1 cellular context compared by ENCODE assay signal in the genomic region with DNA sequence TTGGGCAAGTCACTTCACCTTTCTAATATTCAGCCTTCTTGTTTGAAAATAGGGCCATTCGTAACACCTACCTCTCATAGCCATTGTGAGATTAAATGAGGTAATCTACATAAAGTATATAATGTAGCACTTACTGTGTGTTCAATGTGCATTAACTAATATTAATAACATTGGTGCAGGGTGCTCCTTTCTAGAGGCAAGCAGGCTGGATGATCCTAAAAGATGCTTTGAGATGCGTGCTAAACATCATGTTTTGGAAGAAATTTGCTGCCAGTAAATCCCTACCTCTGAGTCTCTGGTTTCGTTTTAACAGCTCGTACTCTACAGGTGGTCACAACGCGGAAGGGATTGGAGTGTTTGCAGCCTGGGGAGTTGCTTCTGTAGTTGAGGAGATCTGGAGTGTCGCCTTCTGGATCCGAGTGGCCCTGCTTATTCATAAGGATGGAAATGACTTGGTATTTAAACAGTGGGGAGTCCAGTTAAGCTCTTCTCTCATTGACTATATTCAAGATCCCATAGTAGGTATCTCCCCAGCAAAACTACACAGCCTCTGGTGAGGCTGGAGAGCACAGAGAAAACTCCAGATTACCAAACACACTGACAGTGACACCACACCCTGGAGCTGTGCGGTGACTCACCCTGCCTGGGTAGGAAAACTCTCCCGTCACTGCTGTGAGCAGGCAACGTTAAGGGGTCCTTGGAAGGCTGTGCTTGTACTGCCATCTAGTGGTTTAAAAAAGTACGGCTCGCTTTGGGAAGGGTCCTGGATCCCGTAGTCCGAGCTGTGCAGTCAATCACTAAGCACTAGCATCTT.
A peak's percentile ranks its signal among the peaks of the same experiment; 100 is the strongest.
TF ChIP-seq lines count a peak whose summit lies in the region.

No MANE protein-coding gene starts in this region.

TF ChIP-seq in K562, 482 proteins besides CTCF, POLR2A, EP300 and RAD21 (continued from another document and continues in another):
- TF ChIP-seq, protein P1, sequence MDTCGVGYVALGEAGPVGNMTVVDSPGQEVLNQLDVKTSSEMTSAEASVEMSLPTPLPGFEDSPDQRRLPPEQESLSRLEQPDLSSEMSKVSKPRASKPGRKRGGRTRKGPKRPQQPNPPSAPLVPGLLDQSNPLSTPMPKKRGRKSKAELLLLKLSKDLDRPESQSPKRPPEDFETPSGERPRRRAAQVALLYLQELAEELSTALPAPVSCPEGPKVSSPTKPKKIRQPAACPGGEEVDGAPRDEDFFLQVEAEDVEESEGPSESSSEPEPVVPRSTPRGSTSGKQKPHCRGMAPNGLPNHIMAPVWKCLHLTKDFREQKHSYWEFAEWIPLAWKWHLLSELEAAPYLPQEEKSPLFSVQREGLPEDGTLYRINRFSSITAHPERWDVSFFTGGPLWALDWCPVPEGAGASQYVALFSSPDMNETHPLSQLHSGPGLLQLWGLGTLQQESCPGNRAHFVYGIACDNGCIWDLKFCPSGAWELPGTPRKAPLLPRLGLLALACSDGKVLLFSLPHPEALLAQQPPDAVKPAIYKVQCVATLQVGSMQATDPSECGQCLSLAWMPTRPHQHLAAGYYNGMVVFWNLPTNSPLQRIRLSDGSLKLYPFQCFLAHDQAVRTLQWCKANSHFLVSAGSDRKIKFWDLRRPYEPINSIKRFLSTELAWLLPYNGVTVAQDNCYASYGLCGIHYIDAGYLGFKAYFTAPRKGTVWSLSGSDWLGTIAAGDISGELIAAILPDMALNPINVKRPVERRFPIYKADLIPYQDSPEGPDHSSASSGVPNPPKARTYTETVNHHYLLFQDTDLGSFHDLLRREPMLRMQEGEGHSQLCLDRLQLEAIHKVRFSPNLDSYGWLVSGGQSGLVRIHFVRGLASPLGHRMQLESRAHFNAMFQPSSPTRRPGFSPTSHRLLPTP (IDR thresholded peaks at IDR 0.05; ENCODE audit: borderline replicate concordance, extremely low read depth, insufficient read length) = no peak
- no peak for TF ChIP-seq TAL1 (IDR thresholded peaks at IDR 0.05)
- TF ChIP-seq SMARCA4 (IDR thresholded peaks at IDR 0.05) = peak; percentile 52; the same call in 1 of the 2 replicates
- TF ChIP-seq, protein P2, sequence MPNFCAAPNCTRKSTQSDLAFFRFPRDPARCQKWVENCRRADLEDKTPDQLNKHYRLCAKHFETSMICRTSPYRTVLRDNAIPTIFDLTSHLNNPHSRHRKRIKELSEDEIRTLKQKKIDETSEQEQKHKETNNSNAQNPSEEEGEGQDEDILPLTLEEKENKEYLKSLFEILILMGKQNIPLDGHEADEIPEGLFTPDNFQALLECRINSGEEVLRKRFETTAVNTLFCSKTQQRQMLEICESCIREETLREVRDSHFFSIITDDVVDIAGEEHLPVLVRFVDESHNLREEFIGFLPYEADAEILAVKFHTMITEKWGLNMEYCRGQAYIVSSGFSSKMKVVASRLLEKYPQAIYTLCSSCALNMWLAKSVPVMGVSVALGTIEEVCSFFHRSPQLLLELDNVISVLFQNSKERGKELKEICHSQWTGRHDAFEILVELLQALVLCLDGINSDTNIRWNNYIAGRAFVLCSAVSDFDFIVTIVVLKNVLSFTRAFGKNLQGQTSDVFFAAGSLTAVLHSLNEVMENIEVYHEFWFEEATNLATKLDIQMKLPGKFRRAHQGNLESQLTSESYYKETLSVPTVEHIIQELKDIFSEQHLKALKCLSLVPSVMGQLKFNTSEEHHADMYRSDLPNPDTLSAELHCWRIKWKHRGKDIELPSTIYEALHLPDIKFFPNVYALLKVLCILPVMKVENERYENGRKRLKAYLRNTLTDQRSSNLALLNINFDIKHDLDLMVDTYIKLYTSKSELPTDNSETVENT (CRISPR knock-in tag; IDR thresholded peaks at IDR 0.05) = no peak
- TF ChIP-seq, protein P3, sequence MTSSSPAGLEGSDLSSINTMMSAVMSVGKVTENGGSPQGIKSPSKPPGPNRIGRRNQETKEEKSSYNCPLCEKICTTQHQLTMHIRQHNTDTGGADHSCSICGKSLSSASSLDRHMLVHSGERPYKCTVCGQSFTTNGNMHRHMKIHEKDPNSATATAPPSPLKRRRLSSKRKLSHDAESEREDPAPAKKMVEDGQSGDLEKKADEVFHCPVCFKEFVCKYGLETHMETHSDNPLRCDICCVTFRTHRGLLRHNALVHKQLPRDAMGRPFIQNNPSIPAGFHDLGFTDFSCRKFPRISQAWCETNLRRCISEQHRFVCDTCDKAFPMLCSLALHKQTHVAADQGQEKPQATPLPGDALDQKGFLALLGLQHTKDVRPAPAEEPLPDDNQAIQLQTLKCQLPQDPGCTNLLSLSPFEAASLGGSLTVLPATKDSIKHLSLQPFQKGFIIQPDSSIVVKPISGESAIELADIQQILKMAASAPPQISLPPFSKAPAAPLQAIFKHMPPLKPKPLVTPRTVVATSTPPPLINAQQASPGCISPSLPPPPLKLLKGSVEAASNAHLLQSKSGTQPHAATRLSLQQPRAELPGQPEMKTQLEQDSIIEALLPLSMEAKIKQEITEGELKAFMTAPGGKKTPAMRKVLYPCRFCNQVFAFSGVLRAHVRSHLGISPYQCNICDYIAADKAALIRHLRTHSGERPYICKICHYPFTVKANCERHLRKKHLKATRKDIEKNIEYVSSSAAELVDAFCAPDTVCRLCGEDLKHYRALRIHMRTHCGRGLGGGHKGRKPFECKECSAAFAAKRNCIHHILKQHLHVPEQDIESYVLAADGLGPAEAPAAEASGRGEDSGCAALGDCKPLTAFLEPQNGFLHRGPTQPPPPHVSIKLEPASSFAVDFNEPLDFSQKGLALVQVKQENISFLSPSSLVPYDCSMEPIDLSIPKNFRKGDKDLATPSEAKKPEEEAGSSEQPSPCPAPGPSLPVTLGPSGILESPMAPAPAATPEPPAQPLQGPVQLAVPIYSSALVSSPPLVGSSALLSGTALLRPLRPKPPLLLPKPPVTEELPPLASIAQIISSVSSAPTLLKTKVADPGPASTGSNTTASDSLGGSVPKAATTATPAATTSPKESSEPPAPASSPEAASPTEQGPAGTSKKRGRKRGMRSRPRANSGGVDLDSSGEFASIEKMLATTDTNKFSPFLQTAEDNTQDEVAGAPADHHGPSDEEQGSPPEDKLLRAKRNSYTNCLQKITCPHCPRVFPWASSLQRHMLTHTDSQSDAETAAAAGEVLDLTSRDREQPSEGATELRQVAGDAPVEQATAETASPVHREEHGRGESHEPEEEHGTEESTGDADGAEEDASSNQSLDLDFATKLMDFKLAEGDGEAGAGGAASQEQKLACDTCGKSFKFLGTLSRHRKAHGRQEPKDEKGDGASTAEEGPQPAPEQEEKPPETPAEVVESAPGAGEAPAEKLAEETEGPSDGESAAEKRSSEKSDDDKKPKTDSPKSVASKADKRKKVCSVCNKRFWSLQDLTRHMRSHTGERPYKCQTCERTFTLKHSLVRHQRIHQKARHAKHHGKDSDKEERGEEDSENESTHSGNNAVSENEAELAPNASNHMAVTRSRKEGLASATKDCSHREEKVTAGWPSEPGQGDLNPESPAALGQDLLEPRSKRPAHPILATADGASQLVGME (CRISPR knock-in tag; IDR thresholded peaks at IDR 0.05) = no peak
- no peak for TF ChIP-seq HIVEP1 (CRISPR knock-in tag; IDR thresholded peaks at IDR 0.05)
- no peak for TF ChIP-seq BRD4 (IDR thresholded peaks at IDR 0.05)
- peak; percentile 79 for TF ChIP-seq ATF7 (IDR thresholded peaks at IDR 0.05)
- TF ChIP-seq ZC3H11A (IDR thresholded peaks at IDR 0.05; ENCODE audit: low read depth, low read length) = peak; percentile 34; the same call in 1 of the 2 replicates
- TF ChIP-seq ZBTB17 (CRISPR knock-in tag; IDR thresholded peaks at IDR 0.05) = no peak
- peak; percentile 98 for TF ChIP-seq FOSL1 (tag; conservative IDR thresholded peaks at IDR 0.05)
- TF ChIP-seq DACH1 (IDR thresholded peaks at IDR 0.05; ENCODE audit: partially characterized antibody) = no peak
- TF ChIP-seq MXI1 (IDR thresholded peaks at IDR 0.05; ENCODE audit: low read depth, low read length) = no peak
- TF ChIP-seq ATF1 (CRISPR knock-in tag; IDR thresholded peaks at IDR 0.05) = no peak
- peak; percentile 80 for TF ChIP-seq ATF1 (tag; IDR thresholded peaks at IDR 0.05)
- TF ChIP-seq, protein P4, sequence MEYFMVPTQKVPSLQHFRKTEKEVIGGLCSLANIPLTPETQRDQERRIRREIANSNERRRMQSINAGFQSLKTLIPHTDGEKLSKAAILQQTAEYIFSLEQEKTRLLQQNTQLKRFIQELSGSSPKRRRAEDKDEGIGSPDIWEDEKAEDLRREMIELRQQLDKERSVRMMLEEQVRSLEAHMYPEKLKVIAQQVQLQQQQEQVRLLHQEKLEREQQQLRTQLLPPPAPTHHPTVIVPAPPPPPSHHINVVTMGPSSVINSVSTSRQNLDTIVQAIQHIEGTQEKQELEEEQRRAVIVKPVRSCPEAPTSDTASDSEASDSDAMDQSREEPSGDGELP (CRISPR knock-in tag; IDR thresholded peaks at IDR 0.05; ENCODE audit: borderline replicate concordance) = peak; percentile 75; the same call in 1 of the 2 replicates
- TF ChIP-seq, protein P5, sequence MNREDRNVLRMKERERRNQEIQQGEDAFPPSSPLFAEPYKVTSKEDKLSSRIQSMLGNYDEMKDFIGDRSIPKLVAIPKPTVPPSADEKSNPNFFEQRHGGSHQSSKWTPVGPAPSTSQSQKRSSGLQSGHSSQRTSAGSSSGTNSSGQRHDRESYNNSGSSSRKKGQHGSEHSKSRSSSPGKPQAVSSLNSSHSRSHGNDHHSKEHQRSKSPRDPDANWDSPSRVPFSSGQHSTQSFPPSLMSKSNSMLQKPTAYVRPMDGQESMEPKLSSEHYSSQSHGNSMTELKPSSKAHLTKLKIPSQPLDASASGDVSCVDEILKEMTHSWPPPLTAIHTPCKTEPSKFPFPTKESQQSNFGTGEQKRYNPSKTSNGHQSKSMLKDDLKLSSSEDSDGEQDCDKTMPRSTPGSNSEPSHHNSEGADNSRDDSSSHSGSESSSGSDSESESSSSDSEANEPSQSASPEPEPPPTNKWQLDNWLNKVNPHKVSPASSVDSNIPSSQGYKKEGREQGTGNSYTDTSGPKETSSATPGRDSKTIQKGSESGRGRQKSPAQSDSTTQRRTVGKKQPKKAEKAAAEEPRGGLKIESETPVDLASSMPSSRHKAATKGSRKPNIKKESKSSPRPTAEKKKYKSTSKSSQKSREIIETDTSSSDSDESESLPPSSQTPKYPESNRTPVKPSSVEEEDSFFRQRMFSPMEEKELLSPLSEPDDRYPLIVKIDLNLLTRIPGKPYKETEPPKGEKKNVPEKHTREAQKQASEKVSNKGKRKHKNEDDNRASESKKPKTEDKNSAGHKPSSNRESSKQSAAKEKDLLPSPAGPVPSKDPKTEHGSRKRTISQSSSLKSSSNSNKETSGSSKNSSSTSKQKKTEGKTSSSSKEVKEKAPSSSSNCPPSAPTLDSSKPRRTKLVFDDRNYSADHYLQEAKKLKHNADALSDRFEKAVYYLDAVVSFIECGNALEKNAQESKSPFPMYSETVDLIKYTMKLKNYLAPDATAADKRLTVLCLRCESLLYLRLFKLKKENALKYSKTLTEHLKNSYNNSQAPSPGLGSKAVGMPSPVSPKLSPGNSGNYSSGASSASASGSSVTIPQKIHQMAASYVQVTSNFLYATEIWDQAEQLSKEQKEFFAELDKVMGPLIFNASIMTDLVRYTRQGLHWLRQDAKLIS (CRISPR knock-in tag; IDR thresholded peaks at IDR 0.05) = 0 out of 2 replicates have a peak, but pooled peaks have one; percentile 79
- no peak for TF ChIP-seq TAF9B (IDR thresholded peaks at IDR 0.05; ENCODE audit: partially characterized antibody)
- peak in 1 of 3 experiments; percentile 20 for TF ChIP-seq YY1 (IDR thresholded peaks at IDR 0.05; ENCODE audit: borderline replicate concordance in 1 of 3, control insufficient read depth in 1 of 3, extremely low read depth in 1 of 3, insufficient read depth in 3 of 3, insufficient read length in 1 of 3, insufficient replicate concordance in 2 of 3, low read depth in 1 of 3, low read length in 2 of 3)
- TF ChIP-seq SOX6 (IDR thresholded peaks at IDR 0.05) = no peak
- TF ChIP-seq OTX1 (CRISPR knock-in tag; IDR thresholded peaks at IDR 0.05) = no peak
- no peak for TF ChIP-seq GATAD2B (IDR thresholded peaks at IDR 0.05; ENCODE audit: borderline replicate concordance)
- no peak for TF ChIP-seq RBM17 (IDR thresholded peaks at IDR 0.05; ENCODE audit: borderline replicate concordance, low read depth, low read length)
- TF ChIP-seq, protein P6, sequence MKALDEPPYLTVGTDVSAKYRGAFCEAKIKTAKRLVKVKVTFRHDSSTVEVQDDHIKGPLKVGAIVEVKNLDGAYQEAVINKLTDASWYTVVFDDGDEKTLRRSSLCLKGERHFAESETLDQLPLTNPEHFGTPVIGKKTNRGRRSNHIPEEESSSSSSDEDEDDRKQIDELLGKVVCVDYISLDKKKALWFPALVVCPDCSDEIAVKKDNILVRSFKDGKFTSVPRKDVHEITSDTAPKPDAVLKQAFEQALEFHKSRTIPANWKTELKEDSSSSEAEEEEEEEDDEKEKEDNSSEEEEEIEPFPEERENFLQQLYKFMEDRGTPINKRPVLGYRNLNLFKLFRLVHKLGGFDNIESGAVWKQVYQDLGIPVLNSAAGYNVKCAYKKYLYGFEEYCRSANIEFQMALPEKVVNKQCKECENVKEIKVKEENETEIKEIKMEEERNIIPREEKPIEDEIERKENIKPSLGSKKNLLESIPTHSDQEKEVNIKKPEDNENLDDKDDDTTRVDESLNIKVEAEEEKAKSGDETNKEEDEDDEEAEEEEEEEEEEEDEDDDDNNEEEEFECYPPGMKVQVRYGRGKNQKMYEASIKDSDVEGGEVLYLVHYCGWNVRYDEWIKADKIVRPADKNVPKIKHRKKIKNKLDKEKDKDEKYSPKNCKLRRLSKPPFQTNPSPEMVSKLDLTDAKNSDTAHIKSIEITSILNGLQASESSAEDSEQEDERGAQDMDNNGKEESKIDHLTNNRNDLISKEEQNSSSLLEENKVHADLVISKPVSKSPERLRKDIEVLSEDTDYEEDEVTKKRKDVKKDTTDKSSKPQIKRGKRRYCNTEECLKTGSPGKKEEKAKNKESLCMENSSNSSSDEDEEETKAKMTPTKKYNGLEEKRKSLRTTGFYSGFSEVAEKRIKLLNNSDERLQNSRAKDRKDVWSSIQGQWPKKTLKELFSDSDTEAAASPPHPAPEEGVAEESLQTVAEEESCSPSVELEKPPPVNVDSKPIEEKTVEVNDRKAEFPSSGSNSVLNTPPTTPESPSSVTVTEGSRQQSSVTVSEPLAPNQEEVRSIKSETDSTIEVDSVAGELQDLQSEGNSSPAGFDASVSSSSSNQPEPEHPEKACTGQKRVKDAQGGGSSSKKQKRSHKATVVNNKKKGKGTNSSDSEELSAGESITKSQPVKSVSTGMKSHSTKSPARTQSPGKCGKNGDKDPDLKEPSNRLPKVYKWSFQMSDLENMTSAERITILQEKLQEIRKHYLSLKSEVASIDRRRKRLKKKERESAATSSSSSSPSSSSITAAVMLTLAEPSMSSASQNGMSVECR (CRISPR knock-in tag; IDR thresholded peaks at IDR 0.05) = no peak
- peak; percentile 56; the same call in 1 of the 2 replicates for TF ChIP-seq MYC (IDR thresholded peaks at IDR 0.05; ENCODE audit: low read depth, low read length)
- no peak for TF ChIP-seq MYC (CRISPR knock-in tag; IDR thresholded peaks at IDR 0.05; ENCODE audit: borderline replicate concordance, low read depth)
- TF ChIP-seq NELFE (IDR thresholded peaks at IDR 0.05; ENCODE audit: insufficient read depth, insufficient read length) = no peak
- no peak for TF ChIP-seq MED1 (CRISPR knock-in tag; IDR thresholded peaks at IDR 0.05; ENCODE audit: borderline replicate concordance)
- TF ChIP-seq ZNF764 (CRISPR knock-in tag; IDR thresholded peaks at IDR 0.05; ENCODE audit: low read depth) = no peak
- TF ChIP-seq ESRRA (IDR thresholded peaks at IDR 0.05; ENCODE audit: borderline replicate concordance, low read depth) = no peak
- TF ChIP-seq, protein P7, sequence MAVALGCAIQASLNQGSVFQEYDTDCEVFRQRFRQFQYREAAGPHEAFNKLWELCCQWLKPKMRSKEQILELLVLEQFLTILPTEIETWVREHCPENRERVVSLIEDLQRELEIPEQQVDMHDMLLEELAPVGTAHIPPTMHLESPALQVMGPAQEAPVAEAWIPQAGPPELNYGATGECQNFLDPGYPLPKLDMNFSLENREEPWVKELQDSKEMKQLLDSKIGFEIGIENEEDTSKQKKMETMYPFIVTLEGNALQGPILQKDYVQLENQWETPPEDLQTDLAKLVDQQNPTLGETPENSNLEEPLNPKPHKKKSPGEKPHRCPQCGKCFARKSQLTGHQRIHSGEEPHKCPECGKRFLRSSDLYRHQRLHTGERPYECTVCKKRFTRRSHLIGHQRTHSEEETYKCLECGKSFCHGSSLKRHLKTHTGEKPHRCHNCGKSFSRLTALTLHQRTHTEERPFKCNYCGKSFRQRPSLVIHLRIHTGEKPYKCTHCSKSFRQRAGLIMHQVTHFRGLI (CRISPR knock-in tag; IDR thresholded peaks at IDR 0.05) = no peak
